Comparison of ENCODE assay signal across 8 cellular contexts in genomic region chr12:64451687-64452558, GRCh38. TPM values are rescaled to one million over a fixed set of nuclear protein-coding genes. Genes with fewer than 3 reads are reported as not detected.
DNase-seq lines count a peak whose midpoint lies in the region; ATAC-seq and TF ChIP-seq lines count a peak whose summit lies in the region.

Gene TBK1, plus strand, starts transcription at chr12:64452120. Its CDS starts 3,751 bp downstream, at chr12:64455871.

- peak; percentile 83 for ATAC-seq in GM21526 (IDR thresholded peaks at IDR 0.05; ENCODE audit: low FRiP score, unreplicated experiment)
- ATAC-seq in activated T-helper 17 cell treated with anti-CD3 and anti-CD28 coated beads, Interleukin-2, amount 50 U/mL, for 72 hours (replicated peaks), result peak; percentile 79
- ATAC-seq in natural killer cell treated with Interleukin-12 subunit alpha and Interleukin-12 subunit beta and Interleukin-15 and Interleukin-18, amount 100 ng/mL, for 72 hours, result peak; percentile 91 to 96

- peaks cover 51% of the 10 kb centered on the region for H3K36me3 Mint-ChIP-seq in activated T-helper 17 cell treated with anti-CD3 and anti-CD28 coated beads, Interleukin-2, amount 50 U/mL, for 72 hours (ENCODE audit: low read depth)
- H3K36me3 Mint-ChIP-seq in natural killer cell treated with Interleukin-12 subunit alpha and Interleukin-12 subunit beta and Interleukin-15 and Interleukin-18, amount 100 ng/mL, for 72 hours, result peaks cover 21% of the 10 kb centered on the region
- H3K36me3 Mint-ChIP-seq in stimulated activated naive CD8-positive, alpha-beta T cell treated with anti-CD3 and anti-CD28 coated beads, Interleukin-15, Interleukin-2, amounts not matched to agents 100 ng/mL and 50 ng/mL, for 24 hours (ENCODE audit: low read depth), result peaks cover 38% of the 10 kb centered on the region

- H3K27ac ChIP-seq in Peyer's patch, result peak within 1 kb of the TSS; percentile 87 to 98 (median 96)

- H3K9me3 ChIP-seq in Peyer's patch, result no peaks in the 10 kb centered on the region

- H3K27me3 Mint-ChIP-seq in activated T-helper 17 cell treated with anti-CD3 and anti-CD28 coated beads, Interleukin-2, amount 50 U/mL, for 72 hours, result no peaks in the 10 kb centered on the region
- H3K27me3 Mint-ChIP-seq in natural killer cell treated with Interleukin-12 subunit alpha and Interleukin-12 subunit beta and Interleukin-15 and Interleukin-18, amount 100 ng/mL, for 72 hours, result no peaks in the 10 kb centered on the region
- no peaks in the 10 kb centered on the region for H3K27me3 Mint-ChIP-seq in stimulated activated naive CD8-positive, alpha-beta T cell treated with anti-CD3 and anti-CD28 coated beads, Interleukin-15, Interleukin-2, amounts not matched to agents 100 ng/mL and 50 ng/mL, for 24 hours

- peak within 1 kb of the TSS; percentile 91 for H3K4me3 Mint-ChIP-seq in activated T-helper 17 cell treated with anti-CD3 and anti-CD28 coated beads, Interleukin-2, amount 50 U/mL, for 72 hours
- H3K4me3 Mint-ChIP-seq in natural killer cell treated with Interleukin-12 subunit alpha and Interleukin-12 subunit beta and Interleukin-15 and Interleukin-18, amount 100 ng/mL, for 72 hours, result peak within 1 kb of the TSS; percentile 95
- H3K4me3 Mint-ChIP-seq in stimulated activated naive CD8-positive, alpha-beta T cell treated with anti-CD3 and anti-CD28 coated beads, Interleukin-15, Interleukin-2, amounts not matched to agents 100 ng/mL and 50 ng/mL, for 24 hours, result peak within 1 kb of the TSS; percentile 95

- H3K36me3 ChIP-seq in Peyer's patch, result peaks cover 0 to 11% (median 0%) of the 10 kb centered on the region in 3 donors

- H3K27ac Mint-ChIP-seq in activated T-helper 17 cell treated with anti-CD3 and anti-CD28 coated beads, Interleukin-2, amount 50 U/mL, for 72 hours, result peak within 1 kb of the TSS; percentile 93
- H3K27ac Mint-ChIP-seq in natural killer cell treated with Interleukin-12 subunit alpha and Interleukin-12 subunit beta and Interleukin-15 and Interleukin-18, amount 100 ng/mL, for 72 hours, result peak within 1 kb of the TSS; percentile 98 to 99
- peak within 1 kb of the TSS; percentile 95 for H3K27ac Mint-ChIP-seq in stimulated activated naive CD8-positive, alpha-beta T cell treated with anti-CD3 and anti-CD28 coated beads, Interleukin-15, Interleukin-2, amounts not matched to agents 100 ng/mL and 50 ng/mL, for 24 hours

- H3K4me1 ChIP-seq in Peyer's patch, result peaks cover 0 to 8% (median 2%) of the 10 kb centered on the region in 4 donors

- DNase-seq in DMS53 (lab: John Stamatoyannopoulos, UW) (peak; percentile 97), HuH-7 (ENCODE audit: low spot score) (peak; percentile 92), Peyer's patch (peak; percentile 78 to 94 (median 94)), fibroblast of peridontal ligament (ENCODE audit: extremely low read depth) (peak; percentile 77)
- peak; percentile 92 for DNase-seq in natural killer cell treated with Interleukin-12 subunit alpha and Interleukin-12 subunit beta and Interleukin-15 and Interleukin-18, amount 100 ng/mL, for 72 hours (ENCODE audit: low spot score)

- TF ChIP-seq POLR2A in Peyer's patch (IDR thresholded peaks at IDR 0.05), result peak; percentile 65 to 75

- no peaks in the 10 kb centered on the region for H3K27me3 ChIP-seq in Peyer's patch

- peak within 1 kb of the TSS; percentile 57 to 99 (median 94) for H3K4me3 ChIP-seq in Peyer's patch

- no peaks in the 10 kb centered on the region for H3K9me3 Mint-ChIP-seq in activated T-helper 17 cell treated with anti-CD3 and anti-CD28 coated beads, Interleukin-2, amount 50 U/mL, for 72 hours
- no peaks in the 10 kb centered on the region for H3K9me3 Mint-ChIP-seq in natural killer cell treated with Interleukin-12 subunit alpha and Interleukin-12 subunit beta and Interleukin-15 and Interleukin-18, amount 100 ng/mL, for 72 hours
- no peaks in the 10 kb centered on the region for H3K9me3 Mint-ChIP-seq in stimulated activated naive CD8-positive, alpha-beta T cell treated with anti-CD3 and anti-CD28 coated beads, Interleukin-15, Interleukin-2, amounts not matched to agents 100 ng/mL and 50 ng/mL, for 24 hours

- H3K4me1 Mint-ChIP-seq in activated T-helper 17 cell treated with anti-CD3 and anti-CD28 coated beads, Interleukin-2, amount 50 U/mL, for 72 hours, result peaks cover 26% of the 10 kb centered on the region
- peaks cover 35 to 45% of the 10 kb centered on the region in 2 donors for H3K4me1 Mint-ChIP-seq in natural killer cell treated with Interleukin-12 subunit alpha and Interleukin-12 subunit beta and Interleukin-15 and Interleukin-18, amount 100 ng/mL, for 72 hours (ENCODE audit: low read depth in 2 of 2)
- peaks cover 47% of the 10 kb centered on the region for H3K4me1 Mint-ChIP-seq in stimulated activated naive CD8-positive, alpha-beta T cell treated with anti-CD3 and anti-CD28 coated beads, Interleukin-15, Interleukin-2, amounts not matched to agents 100 ng/mL and 50 ng/mL, for 24 hours (ENCODE audit: low read depth)

- TF ChIP-seq CTCF in Peyer's patch (IDR thresholded peaks at IDR 0.05), result peak in 3 of 6 experiments; percentile 21 to 32 (median 30)

RNA-seq across cellular contexts. Expression of gene TBK1, which starts in this region (rescaled TPM):
- total RNA-seq in Peyer's patch, result 10 to 100 TPM; 24.9 to 38.0 (median 30.2) TPM
- 10 to 100 TPM; 36.7 to 37.1 TPM for total RNA-seq in activated T-helper 17 cell treated with anti-CD3 and anti-CD28 coated beads, Interleukin-2, amount 50 U/mL, for 72 hours
- 10 to 100 TPM; 41.9 to 42.1 TPM for total RNA-seq in natural killer cell treated with Interleukin-12 subunit alpha and Interleukin-12 subunit beta and Interleukin-15 and Interleukin-18, amount 100 ng/mL, for 72 hours

Comparison
In these comparisons a context has a peak if more than half of its experiments do, and no peak if none do; other contexts are left out.
1. Peak in every context shown above with its lines: DNase-seq, ATAC-seq, H3K4me3 ChIP-seq and H3K27ac ChIP-seq.